ENCODE assay signal across 8 cellular contexts in the genomic region with DNA sequence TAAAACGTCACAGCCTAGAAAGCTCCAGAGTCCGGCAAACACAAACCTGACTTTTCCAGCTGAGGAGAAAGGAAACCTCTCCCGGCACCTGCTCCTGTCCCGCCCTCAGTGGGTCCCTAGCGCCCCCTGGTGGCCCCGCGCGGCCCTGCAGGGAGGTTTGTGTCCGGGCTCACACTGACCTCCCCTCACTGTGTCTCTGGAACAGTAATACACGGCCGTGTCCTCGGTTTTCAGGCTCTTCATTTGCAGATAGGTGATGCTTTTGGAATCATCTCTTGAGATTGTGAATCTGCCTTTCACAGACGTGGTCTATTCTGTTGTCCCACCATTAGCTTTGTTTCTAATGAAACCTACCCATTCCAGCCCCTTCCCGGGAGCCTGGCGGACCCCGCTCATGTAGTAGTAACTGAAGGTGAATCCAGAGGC.
A peak's percentile ranks its signal among the peaks of the same experiment; 100 is the strongest.
DNase-seq lines count a peak whose midpoint lies in the region; ATAC-seq, FAIRE-seq and TF ChIP-seq lines count a peak whose summit lies in the region.
"Not testable (repeated sequence)": the region's sequence is repeated elsewhere in the genome, so short reads cannot be mapped to it uniquely, and the experiment has no call there.

No MANE protein-coding gene starts in this region.

- H3K4me3 Mint-ChIP-seq in activated CD8-positive, alpha-beta T cell treated with anti-CD3 and anti-CD28 coated beads, Interleukin-2, amount 10 ng/mL, durations not matched to agents 7 days and 5 days, result not testable (repeated sequence)

- not testable (repeated sequence) for H3K4me1 ChIP-seq in GM12878 (ENCODE audit: control insufficient read depth, insufficient read depth, low read length); left lung

- H3K79me2 ChIP-seq in GM12878 (ENCODE audit: control insufficient read depth, insufficient read depth, low read length), result not testable (repeated sequence)

- not testable (repeated sequence) for H3K27me3 ChIP-seq in GM12878 (replicated peaks in 1 of 2; ENCODE audit: control insufficient read depth in 2 of 2, insufficient read depth in 2 of 2, low read length in 1 of 2)
- peaks cover 0 to 17% of the 10 kb centered on the region in 2 donors for H3K27me3 ChIP-seq in left lung

- not testable (repeated sequence) for TF ChIP-seq EP300 in GM12878 (IDR thresholded peaks at IDR 0.05; ENCODE audit: borderline replicate concordance in 1 of 2, control insufficient read depth in 1 of 2, low read depth in 2 of 2, low read length in 2 of 2)

- CTCF ChIA-PET in activated CD8-positive, alpha-beta T cell treated with anti-CD3 and anti-CD28 coated beads, Interleukin-2, amount 10 ng/mL, durations not matched to agents 7 days and 5 days (lab: Charles Lee), result interaction anchor here (1.0 to 2.6 kb wide), 17 partner anchors 10 to 128 kb away, joined by 3 to 12 read pairs (median 5); no protein-coding TSS in a partner anchor
- CTCF ChIA-PET in GM12878 (lab: Yijun Ruan, JAX), result interaction anchor here (0.6 to 2.7 kb wide), 11 partner anchors 10 to 745 kb away, joined by 3 to 14 read pairs (median 4); no protein-coding TSS in a partner anchor

- intact Hi-C loops in GM12878 (cut with micrococcal nuclease; ENCODE audit: unreplicated experiment); left lung (cut with DNase I): not testable (repeated sequence)

- WGBS in GM12878 (ENCODE audit: insufficient coverage, insufficient replicate concordance, low lambda C conversion rate, missing lambda C conversion rate), result 18% methylated on average over 16 of the region's 16 CpGs

- TF ChIP-seq CTCF in GM12874 (IDR thresholded peaks at IDR 0.05; ENCODE audit: insufficient read depth, low read depth, low read length) (peak; percentile 87), GM12878 (IDR thresholded peaks at IDR 0.05 in 2 of 3, conservative IDR thresholded peaks at IDR 0.05 in 1 of 3; ENCODE audit: control insufficient read depth in 2 of 3, extremely low read depth in 1 of 3, insufficient read depth in 1 of 3, low read depth in 3 of 3, low read length in 3 of 3) (peak; percentile 45 to 82 (median 78)), left lung (IDR thresholded peaks at IDR 0.05) (peak; percentile 40 to 72)

- H2AFZ ChIP-seq in GM12878 (ENCODE audit: control insufficient read depth, low read depth, low read length), result not testable (repeated sequence)

- SMC1A ChIA-PET in GM12878 (lab: Charles Lee; ENCODE audit: uncharacterized antibody, unreplicated experiment), result not testable (repeated sequence)

- H3K4me2 ChIP-seq in GM12878 (ENCODE audit: control insufficient read depth, insufficient read depth), result not testable (repeated sequence)

- not testable (repeated sequence) for H3K9me3 ChIP-seq in SK-N-MC (ENCODE audit: low read depth, low read length); GM12878 (replicated peaks; ENCODE audit: control insufficient read depth, insufficient read depth, low read length); left lung

- not testable (repeated sequence) for H3K9me3 Mint-ChIP-seq in activated CD8-positive, alpha-beta T cell treated with anti-CD3 and anti-CD28 coated beads, Interleukin-2, amount 10 ng/mL, durations not matched to agents 7 days and 5 days (ENCODE audit: insufficient read depth)

- not testable (repeated sequence) for FAIRE-seq in GM12878 (lab: Jason Lieb, UNC); urothelium cell line (lab: Jason Lieb, UNC)

- not testable (repeated sequence) for H3K4me1 Mint-ChIP-seq in activated CD8-positive, alpha-beta T cell treated with anti-CD3 and anti-CD28 coated beads, Interleukin-2, amount 10 ng/mL, durations not matched to agents 7 days and 5 days (ENCODE audit: low read depth)

- RAD21 ChIA-PET in GM12878 (lab: Charles Lee; ENCODE audit: unreplicated experiment), result not testable (repeated sequence)

- TF ChIP-seq RAD21 in GM12878 (IDR thresholded peaks at IDR 0.05; ENCODE audit: insufficient read depth, low read depth, low read length), result peak; percentile 81

- H3K36me3 Mint-ChIP-seq in activated CD8-positive, alpha-beta T cell treated with anti-CD3 and anti-CD28 coated beads, Interleukin-2, amount 10 ng/mL, durations not matched to agents 7 days and 5 days (ENCODE audit: low read depth), result not testable (repeated sequence)

- not testable (repeated sequence) for BruUV-seq in GM12878 (replicated peaks; lab: Mats Ljungman, UMichigan)

- peak; percentile 46 for DNase-seq in NCI-H146 (lab: John Stamatoyannopoulos, UW)
- DNase-seq in SK-N-MC (ENCODE audit: low read depth, low spot score); GM12878 (ENCODE audit: low read depth, low spot score): not testable (repeated sequence)
- peak; percentile 69 for DNase-seq in activated CD8-positive, alpha-beta T cell treated with anti-CD3 and anti-CD28 coated beads, Interleukin-2, amount 10 ng/mL, durations not matched to agents 7 days and 5 days
- DNase-seq in left lung, result peak in 1 of 2 donors; percentile 95
- peak; percentile 87 to 88 for DNase-seq in stimulated activated CD4-positive, alpha-beta T cell treated with anti-CD3 and anti-CD28 coated beads, Interleukin-2, amount 100 ng/mL, for 24 hours
- peak; percentile 18 for DNase-seq in urothelium cell line (ENCODE audit: low spot score)

- H3K27ac Mint-ChIP-seq in activated CD8-positive, alpha-beta T cell treated with anti-CD3 and anti-CD28 coated beads, Interleukin-2, amount 10 ng/mL, durations not matched to agents 7 days and 5 days, result not testable (repeated sequence)

- not testable (repeated sequence) for H3K9ac ChIP-seq in SK-N-MC (ENCODE audit: insufficient read length); GM12878 (ENCODE audit: control insufficient read depth, insufficient read depth, low read length)

- H3K36me3 ChIP-seq in SK-N-MC (ENCODE audit: insufficient read depth, low read length); GM12878 (ENCODE audit: control insufficient read depth in 2 of 2, insufficient read depth in 2 of 2, low read length in 1 of 2); left lung: not testable (repeated sequence)

- H3K4me3 ChIP-seq in SK-N-MC, result peak overlapping the region; percentile 33; the same call in 1 of the 2 replicates
- H3K4me3 ChIP-seq in GM12878, left lung: not testable (repeated sequence)

- in situ Hi-C loops in GM12878 (cut with MboI), result not testable (repeated sequence)

- H4K20me1 ChIP-seq in GM12878 (ENCODE audit: control insufficient read depth, insufficient read depth), result not testable (repeated sequence)

- POLR2A ChIA-PET in activated CD8-positive, alpha-beta T cell treated with anti-CD3 and anti-CD28 coated beads, Interleukin-2, amount 10 ng/mL, durations not matched to agents 7 days and 5 days (lab: Charles Lee); GM12878 (lab: Charles Lee): not testable (repeated sequence)

- TF ChIP-seq POLR2A in GM12878 (IDR thresholded peaks at IDR 0.05; ENCODE audit: low read depth, low read length), result not testable (repeated sequence)

- ATAC-seq in activated CD8-positive, alpha-beta T cell treated with anti-CD3 and anti-CD28 coated beads, Interleukin-2, amount 10 ng/mL, durations not matched to agents 7 days and 5 days, result not testable (repeated sequence)
- ATAC-seq in GM12878, result peak; percentile 58
- peak; percentile 35 for ATAC-seq in left lung

- not testable (repeated sequence) for H3K27ac ChIP-seq in SK-N-MC; GM12878 (ENCODE audit: control insufficient read depth, insufficient read depth); left lung

- H3K27me3 Mint-ChIP-seq in activated CD8-positive, alpha-beta T cell treated with anti-CD3 and anti-CD28 coated beads, Interleukin-2, amount 10 ng/mL, durations not matched to agents 7 days and 5 days (ENCODE audit: low read depth), result not testable (repeated sequence)

TF ChIP-seq in GM12878, 131 proteins besides CTCF, POLR2A, EP300 and RAD21:
- peak; percentile 46 for TF ChIP-seq SMC3 (IDR thresholded peaks at IDR 0.05; ENCODE audit: borderline replicate concordance, low read length)
- 0 out of 2 replicates have a peak, but pooled peaks have one; percentile 34 for TF ChIP-seq YY1 (IDR thresholded peaks at IDR 0.05; ENCODE audit: low read depth, low read length)
